In genomic region chr3:151976211-151977050, GRCh38 we compare ENCODE assay signal across 10 cellular contexts.
DNase-seq lines count a peak whose midpoint lies in the region; ATAC-seq and TF ChIP-seq lines count a peak whose summit lies in the region.
"Had no signal": no experiment of that assay in that cellular context is flagged by ENCODE, and none has a peak within 500 bp of the region (broad histone marks: within the 10 kb centered on the region; RNA-seq: fewer than 3 reads in every experiment).

No MANE protein-coding gene starts in this region.

- no peaks in the 10 kb centered on the region for H3K9me3 ChIP-seq in esophagus squamous epithelium

- DNase-seq in HK-2 (ENCODE audit: unreplicated experiment) (peak; percentile 32), UCSD-AML1 (lab: John Stamatoyannopoulos, UW; ENCODE audit: unreplicated experiment) (peak; percentile 12), iris pigment epithelial cell (ENCODE audit: low read depth) (peak; percentile 99), WTC11 (ENCODE audit: low spot score) (no peak), SHP77 (lab: John Stamatoyannopoulos, UW) (no peak), esophagus squamous epithelium (lab: John Stamatoyannopoulos, UW) (no peak)

- H2AFZ ChIP-seq in ACC112 (ENCODE audit: low read length, unreplicated experiment): peak overlapping the region; percentile 20

- ATAC-seq in HG03442 (IDR thresholded peaks at IDR 0.05; ENCODE audit: unreplicated experiment) (no peak), WTC11 (no peak)

- CTCF ChIA-PET in WTC11 (lab: Charles Lee): no interaction called here

- H3K4me1 Mint-ChIP-seq in WTC11: peaks cover 7% of the 10 kb centered on the region

- no peak for TF ChIP-seq POLR2A in esophagus squamous epithelium (IDR thresholded peaks at IDR 0.05)

- POLR2A ChIA-PET in WTC11 (lab: Charles Lee): no interaction called here

- no peaks in the 10 kb centered on the region for H3K27me3 ChIP-seq in ACC112 (ENCODE audit: insufficient read depth, low read length)
- no peaks in the 10 kb centered on the region for H3K27me3 ChIP-seq in esophagus squamous epithelium

- H3K27ac ChIP-seq in ACC112 (ENCODE audit: low read depth, low read length) (peak overlapping the region; percentile 84), esophagus squamous epithelium (no peak overlapping the region)
- H3K27ac ChIP-seq: VCaP had no signal

- H3K4me1 ChIP-seq in ACC112 (ENCODE audit: control insufficient read depth, insufficient read depth, low read length, unreplicated experiment): peaks cover 46% of the 10 kb centered on the region
- no peaks in the 10 kb centered on the region for H3K4me1 ChIP-seq in esophagus squamous epithelium

- intact Hi-C loops in esophagus squamous epithelium (cut with DNase I): no loop called here

- peaks cover 5% of the 10 kb centered on the region for H3K9me3 Mint-ChIP-seq in WTC11

- no peak overlapping the region for H3K4me3 Mint-ChIP-seq in WTC11

- no peak overlapping the region for H3K27ac Mint-ChIP-seq in WTC11

- H3K79me2 ChIP-seq in ACC112 (ENCODE audit: control insufficient read depth, insufficient read depth, low read length, unreplicated experiment): no peaks in the 10 kb centered on the region

- 56 to 57% methylated on average over 3 of the region's 3 CpGs for WGBS in esophagus squamous epithelium, 2 donors

- no peaks in the 10 kb centered on the region for H3K27me3 Mint-ChIP-seq in WTC11 (ENCODE audit: low read depth)

- H3K36me3 ChIP-seq in ACC112 (ENCODE audit: insufficient read depth, low read length) (no peaks in the 10 kb centered on the region), esophagus squamous epithelium (no peaks in the 10 kb centered on the region)

- H3K36me3 Mint-ChIP-seq in WTC11: 0 out of 2 replicates have a peak, but pooled peaks cover 3% of the 10 kb centered on the region

- TF ChIP-seq CTCF in WTC11 (IDR thresholded peaks at IDR 0.05): no peak
- TF ChIP-seq CTCF in esophagus squamous epithelium (IDR thresholded peaks at IDR 0.05): no peak

- H3K4me3 ChIP-seq in ACC112 (ENCODE audit: low read depth, low read length) (peak overlapping the region; percentile 60), esophagus squamous epithelium (no peak overlapping the region)
- H3K4me3 ChIP-seq: lung had no signal

TF ChIP-seq in WTC11, 78 proteins besides CTCF, POLR2A, EP300 and RAD21:
- no peak for TF ChIP-seq MYBL2 (CRISPR knock-in tag; IDR thresholded peaks at IDR 0.05)
- no peak for TF ChIP-seq NR1H2 (CRISPR knock-in tag; IDR thresholded peaks at IDR 0.05)
- TF ChIP-seq JUN (CRISPR knock-in tag; IDR thresholded peaks at IDR 0.05): no peak
- TF ChIP-seq GABPB1 (CRISPR knock-in tag; IDR thresholded peaks at IDR 0.05): no peak
- no peak for TF ChIP-seq STAT6 (CRISPR knock-in tag; conservative IDR thresholded peaks at IDR 0.05; ENCODE audit: low read depth)
- no peak for TF ChIP-seq FOXP4 (CRISPR knock-in tag; IDR thresholded peaks at IDR 0.05)
- TF ChIP-seq ZNF416 (CRISPR knock-in tag; IDR thresholded peaks at IDR 0.05): no peak
- no peak for TF ChIP-seq IRF2 (CRISPR knock-in tag; IDR thresholded peaks at IDR 0.05; ENCODE audit: borderline replicate concordance, low read depth)
- TF ChIP-seq NFE2L1 (CRISPR knock-in tag; IDR thresholded peaks at IDR 0.05): no peak
- no peak for TF ChIP-seq ZNF138 (CRISPR knock-in tag; conservative IDR thresholded peaks at IDR 0.05)

Comparison
In these comparisons a context has a peak if more than half of its experiments do, and no peak if none do; other contexts are left out.
1. DNase-seq: peak in HK-2 (single experiment), UCSD-AML1 (single experiment) and iris pigment epithelial cell (single experiment); none in WTC11 (single experiment), SHP77 (0 of 2) and esophagus squamous epithelium (single experiment).